Comparison of ENCODE assay signal across 2 cellular contexts in the genomic region with DNA sequence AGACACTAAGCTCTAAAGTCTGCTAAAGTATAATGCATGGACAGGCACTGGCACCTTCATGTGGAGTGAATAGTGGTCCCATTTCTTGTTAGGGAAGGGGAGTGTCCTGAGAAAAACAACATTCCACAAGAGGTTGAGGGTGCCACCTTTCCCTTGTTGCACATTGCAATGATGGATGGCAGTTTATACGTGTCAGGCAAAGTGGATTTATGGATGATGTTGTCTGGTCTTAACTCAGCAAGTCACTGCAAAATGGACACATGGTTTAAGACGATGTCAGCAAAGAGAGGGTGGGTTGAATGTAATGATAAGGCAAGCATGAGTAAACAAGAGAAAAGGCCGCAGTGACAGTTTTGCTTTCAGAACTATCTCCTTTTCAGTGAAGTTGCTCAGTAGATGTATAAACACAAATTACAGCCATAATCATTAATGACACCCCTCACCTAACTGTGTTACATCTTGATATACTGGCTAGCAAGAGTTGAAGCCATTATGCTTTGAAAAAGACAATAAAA.
TF ChIP-seq lines count a peak whose summit lies in the region.

No MANE protein-coding gene starts in this region.

TF ChIP-seq in GM12878, 131 proteins besides CTCF, POLR2A, EP300 and RAD21:
- TF ChIP-seq ZNF24 (IDR thresholded peaks at IDR 0.05): no peak
- TF ChIP-seq CREM (IDR thresholded peaks at IDR 0.05; ENCODE audit: low read depth): no peak
- no peak for TF ChIP-seq IKZF1 (conservative IDR thresholded peaks at IDR 0.05)
- TF ChIP-seq PAX5 (IDR thresholded peaks at IDR 0.05; ENCODE audit: borderline replicate concordance, low read depth, low read length): no peak
- TF ChIP-seq NR2C2 (IDR thresholded peaks at IDR 0.05; ENCODE audit: borderline replicate concordance, control insufficient read depth, insufficient read length, low read depth): no peak
- no peak for TF ChIP-seq ASH2L (IDR thresholded peaks at IDR 0.05; ENCODE audit: borderline replicate concordance, low read depth)
- TF ChIP-seq, protein P1, sequence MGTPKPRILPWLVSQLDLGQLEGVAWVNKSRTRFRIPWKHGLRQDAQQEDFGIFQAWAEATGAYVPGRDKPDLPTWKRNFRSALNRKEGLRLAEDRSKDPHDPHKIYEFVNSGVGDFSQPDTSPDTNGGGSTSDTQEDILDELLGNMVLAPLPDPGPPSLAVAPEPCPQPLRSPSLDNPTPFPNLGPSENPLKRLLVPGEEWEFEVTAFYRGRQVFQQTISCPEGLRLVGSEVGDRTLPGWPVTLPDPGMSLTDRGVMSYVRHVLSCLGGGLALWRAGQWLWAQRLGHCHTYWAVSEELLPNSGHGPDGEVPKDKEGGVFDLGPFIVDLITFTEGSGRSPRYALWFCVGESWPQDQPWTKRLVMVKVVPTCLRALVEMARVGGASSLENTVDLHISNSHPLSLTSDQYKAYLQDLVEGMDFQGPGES (IDR thresholded peaks at IDR 0.05): no peak
- TF ChIP-seq, protein P2, sequence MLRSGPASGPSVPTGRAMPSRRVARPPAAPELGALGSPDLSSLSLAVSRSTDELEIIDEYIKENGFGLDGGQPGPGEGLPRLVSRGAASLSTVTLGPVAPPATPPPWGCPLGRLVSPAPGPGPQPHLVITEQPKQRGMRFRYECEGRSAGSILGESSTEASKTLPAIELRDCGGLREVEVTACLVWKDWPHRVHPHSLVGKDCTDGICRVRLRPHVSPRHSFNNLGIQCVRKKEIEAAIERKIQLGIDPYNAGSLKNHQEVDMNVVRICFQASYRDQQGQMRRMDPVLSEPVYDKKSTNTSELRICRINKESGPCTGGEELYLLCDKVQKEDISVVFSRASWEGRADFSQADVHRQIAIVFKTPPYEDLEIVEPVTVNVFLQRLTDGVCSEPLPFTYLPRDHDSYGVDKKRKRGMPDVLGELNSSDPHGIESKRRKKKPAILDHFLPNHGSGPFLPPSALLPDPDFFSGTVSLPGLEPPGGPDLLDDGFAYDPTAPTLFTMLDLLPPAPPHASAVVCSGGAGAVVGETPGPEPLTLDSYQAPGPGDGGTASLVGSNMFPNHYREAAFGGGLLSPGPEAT (IDR thresholded peaks at IDR 0.05; ENCODE audit: low read depth): no peak
- TF ChIP-seq, protein P3, sequence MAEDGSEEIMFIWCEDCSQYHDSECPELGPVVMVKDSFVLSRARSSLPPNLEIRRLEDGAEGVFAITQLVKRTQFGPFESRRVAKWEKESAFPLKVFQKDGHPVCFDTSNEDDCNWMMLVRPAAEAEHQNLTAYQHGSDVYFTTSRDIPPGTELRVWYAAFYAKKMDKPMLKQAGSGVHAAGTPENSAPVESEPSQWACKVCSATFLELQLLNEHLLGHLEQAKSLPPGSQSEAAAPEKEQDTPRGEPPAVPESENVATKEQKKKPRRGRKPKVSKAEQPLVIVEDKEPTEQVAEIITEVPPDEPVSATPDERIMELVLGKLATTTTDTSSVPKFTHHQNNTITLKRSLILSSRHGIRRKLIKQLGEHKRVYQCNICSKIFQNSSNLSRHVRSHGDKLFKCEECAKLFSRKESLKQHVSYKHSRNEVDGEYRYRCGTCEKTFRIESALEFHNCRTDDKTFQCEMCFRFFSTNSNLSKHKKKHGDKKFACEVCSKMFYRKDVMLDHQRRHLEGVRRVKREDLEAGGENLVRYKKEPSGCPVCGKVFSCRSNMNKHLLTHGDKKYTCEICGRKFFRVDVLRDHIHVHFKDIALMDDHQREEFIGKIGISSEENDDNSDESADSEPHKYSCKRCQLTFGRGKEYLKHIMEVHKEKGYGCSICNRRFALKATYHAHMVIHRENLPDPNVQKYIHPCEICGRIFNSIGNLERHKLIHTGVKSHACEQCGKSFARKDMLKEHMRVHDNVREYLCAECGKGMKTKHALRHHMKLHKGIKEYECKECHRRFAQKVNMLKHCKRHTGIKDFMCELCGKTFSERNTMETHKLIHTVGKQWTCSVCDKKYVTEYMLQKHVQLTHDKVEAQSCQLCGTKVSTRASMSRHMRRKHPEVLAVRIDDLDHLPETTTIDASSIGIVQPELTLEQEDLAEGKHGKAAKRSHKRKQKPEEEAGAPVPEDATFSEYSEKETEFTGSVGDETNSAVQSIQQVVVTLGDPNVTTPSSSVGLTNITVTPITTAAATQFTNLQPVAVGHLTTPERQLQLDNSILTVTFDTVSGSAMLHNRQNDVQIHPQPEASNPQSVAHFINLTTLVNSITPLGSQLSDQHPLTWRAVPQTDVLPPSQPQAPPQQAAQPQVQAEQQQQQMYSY (CRISPR knock-in tag; IDR thresholded peaks at IDR 0.05): no peak
- TF ChIP-seq ESRRA (IDR thresholded peaks at IDR 0.05; ENCODE audit: low read length): no peak

TF ChIP-seq in HepG2, 621 proteins besides CTCF, POLR2A, EP300 and RAD21:
- TF ChIP-seq, protein P4, sequence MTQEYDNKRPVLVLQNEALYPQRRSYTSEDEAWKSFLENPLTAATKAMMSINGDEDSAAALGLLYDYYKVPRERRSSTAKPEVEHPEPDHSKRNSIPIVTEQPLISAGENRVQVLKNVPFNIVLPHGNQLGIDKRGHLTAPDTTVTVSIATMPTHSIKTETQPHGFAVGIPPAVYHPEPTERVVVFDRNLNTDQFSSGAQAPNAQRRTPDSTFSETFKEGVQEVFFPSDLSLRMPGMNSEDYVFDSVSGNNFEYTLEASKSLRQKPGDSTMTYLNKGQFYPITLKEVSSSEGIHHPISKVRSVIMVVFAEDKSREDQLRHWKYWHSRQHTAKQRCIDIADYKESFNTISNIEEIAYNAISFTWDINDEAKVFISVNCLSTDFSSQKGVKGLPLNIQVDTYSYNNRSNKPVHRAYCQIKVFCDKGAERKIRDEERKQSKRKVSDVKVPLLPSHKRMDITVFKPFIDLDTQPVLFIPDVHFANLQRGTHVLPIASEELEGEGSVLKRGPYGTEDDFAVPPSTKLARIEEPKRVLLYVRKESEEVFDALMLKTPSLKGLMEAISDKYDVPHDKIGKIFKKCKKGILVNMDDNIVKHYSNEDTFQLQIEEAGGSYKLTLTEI (CRISPR knock-in tag; conservative IDR thresholded peaks at IDR 0.05): no peak
- TF ChIP-seq FOXK1 (CRISPR knock-in tag; IDR thresholded peaks at IDR 0.05; ENCODE audit: borderline replicate concordance, low read depth) (no peak), ZNF30 (CRISPR knock-in tag; IDR thresholded peaks at IDR 0.05) (no peak), NCOA5 (CRISPR knock-in tag; IDR thresholded peaks at IDR 0.05) (no peak), NR3C1 (CRISPR knock-in tag; IDR thresholded peaks at IDR 0.05) (no peak)
